16 cellular contexts compared by ENCODE assay signal in genomic region chr6:138386897-138387296, GRCh38. TPM values are rescaled to one million over a fixed set of nuclear protein-coding genes. Genes with fewer than 3 reads are reported as not detected.
DNase-seq lines count a peak whose midpoint lies in the region; ATAC-seq and TF ChIP-seq lines count a peak whose summit lies in the region.
"Had no signal": no experiment of that assay in that cellular context is flagged by ENCODE, and none has a peak within 500 bp of the region (broad histone marks: within the 10 kb centered on the region; RNA-seq: fewer than 3 reads in every experiment).

No MANE protein-coding gene starts in this region.

- POLR2A ChIA-PET in CD4-positive, alpha-beta memory T cell (lab: Charles Lee; ENCODE audit: partially characterized antibody), result no interaction called here

- H4K20me1 ChIP-seq in GM23338 (replicated peaks; ENCODE audit: insufficient read depth), result no peaks in the 10 kb centered on the region

- no peak overlapping the region for H3K4me3 Mint-ChIP-seq in GM23338
- H3K4me3 Mint-ChIP-seq in CD4-positive, alpha-beta memory T cell, result no peak overlapping the region
- H3K4me3 Mint-ChIP-seq: CD4-positive, alpha-beta T cell had no signal

- 0 out of 2 replicates have a peak overlapping the region, but pooled peaks have one; percentile 18 for H2AFZ ChIP-seq in GM23338

- H3K36me3 Mint-ChIP-seq in GM23338 (ENCODE audit: low read depth), result no peaks in the 10 kb centered on the region
- H3K36me3 Mint-ChIP-seq in CD4-positive, alpha-beta memory T cell, result no peaks in the 10 kb centered on the region

- TF ChIP-seq CTCF in GM23338 (conservative IDR thresholded peaks at IDR 0.05; ENCODE audit: low read depth in 2 of 2), result no peak

- H3K4me1 ChIP-seq in GM23338 (ENCODE audit: insufficient read depth), result peaks cover 13% of the 10 kb centered on the region
- no peaks in the 10 kb centered on the region for H3K4me1 ChIP-seq in CD4-positive, alpha-beta memory T cell (ENCODE audit: insufficient read depth, low read length)
- H3K4me1 ChIP-seq: BE2C had no signal

- no peak overlapping the region for H3K4me2 ChIP-seq in GM23338

- no peak overlapping the region for H3K4me3 ChIP-seq in GM23338
- H3K4me3 ChIP-seq in CD4-positive, alpha-beta memory T cell (ENCODE audit: low read length in 2 of 2), result no peak overlapping the region
- H3K4me3 ChIP-seq: HAP-1 had no signal

- no peaks in the 10 kb centered on the region for H3K9me2 ChIP-seq in GM23338 (ENCODE audit: insufficient read depth)

- H3K27ac Mint-ChIP-seq in GM23338, result no peak overlapping the region
- H3K27ac Mint-ChIP-seq in CD4-positive, alpha-beta memory T cell, result no peak overlapping the region
- H3K27ac Mint-ChIP-seq: CD4-positive, alpha-beta T cell had no signal

- no peaks in the 10 kb centered on the region for H3K9me3 Mint-ChIP-seq in GM23338
- H3K9me3 Mint-ChIP-seq in CD4-positive, alpha-beta memory T cell, result no peaks in the 10 kb centered on the region
- H3K9me3 Mint-ChIP-seq: CD4-positive, alpha-beta T cell had no signal

- H3K27me3 Mint-ChIP-seq in GM23338 (ENCODE audit: insufficient read depth, low read depth, poor library complexity), result peaks cover 8% of the 10 kb centered on the region
- H3K27me3 Mint-ChIP-seq in CD4-positive, alpha-beta memory T cell, result peaks cover 11 to 14% of the 10 kb centered on the region in 2 donors

- H3K4me1 Mint-ChIP-seq in GM23338, result peaks cover 29% of the 10 kb centered on the region
- H3K4me1 Mint-ChIP-seq in CD4-positive, alpha-beta memory T cell, result no peaks in the 10 kb centered on the region

- CTCF ChIA-PET in CD4-positive, alpha-beta memory T cell (lab: Charles Lee; ENCODE audit: partially characterized antibody), result no interaction called here

- H3K27me3 ChIP-seq in GM23338 (ENCODE audit: insufficient read depth), result no peaks in the 10 kb centered on the region
- H3K27me3 ChIP-seq in CD4-positive, alpha-beta memory T cell (ENCODE audit: insufficient read depth, low read length), result no peaks in the 10 kb centered on the region
- H3K27me3 ChIP-seq: BE2C had no signal

- no peak overlapping the region for H3K27ac ChIP-seq in GM23338 (ENCODE audit: low read depth)
- H3K27ac ChIP-seq in CD4-positive, alpha-beta memory T cell (ENCODE audit: low read depth, low read length), result no peak overlapping the region

- H3K79me2 ChIP-seq in GM23338 (replicated peaks; ENCODE audit: insufficient read depth), result no peaks in the 10 kb centered on the region

- H3K9me3 ChIP-seq in CD4-positive, alpha-beta memory T cell (ENCODE audit: control insufficient read depth in 1 of 2, low read length in 2 of 2), result no peaks in the 10 kb centered on the region
- H3K9me3 ChIP-seq: BE2C, HAP-1 had no signal

- DNase-seq in GM23338 (ENCODE audit: low spot score), result no peak
- peak; percentile 59 for DNase-seq in MV-4-11 (lab: John Stamatoyannopoulos, UW)
- no peak for DNase-seq in left lobe of liver (ENCODE audit: low spot score)
- no peak for DNase-seq in CD4-positive, alpha-beta memory T cell
- no peak for DNase-seq in T-helper 9 cell
- DNase-seq: ACHN; BE2C; C1 segment of cervical spinal cord; CD4-positive, alpha-beta T cell; DMS79; GDM1 had no signal

- H3K36me3 ChIP-seq in GM23338 (ENCODE audit: insufficient read depth), result no peaks in the 10 kb centered on the region
- H3K36me3 ChIP-seq in CD4-positive, alpha-beta memory T cell (ENCODE audit: insufficient read depth, low read length), result no peaks in the 10 kb centered on the region
- H3K36me3 ChIP-seq: BE2C, HAP-1 had no signal

- ATAC-seq in GM23338 (no peak), left lobe of liver (peak; percentile 57), GM18511 (IDR thresholded peaks at IDR 0.05; ENCODE audit: unreplicated experiment) (no peak), GM18861 (IDR thresholded peaks at IDR 0.05; ENCODE audit: unreplicated experiment) (no peak)

- intact Hi-C loops in CD4-positive, alpha-beta memory T cell (cut with micrococcal nuclease), result no loop called here

- H3F3A ChIP-seq in GM23338 (replicated peaks; ENCODE audit: low read depth), result no peaks in the 10 kb centered on the region

TF ChIP-seq in GM23338, 12 proteins besides CTCF, POLR2A, EP300 and RAD21:
- TF ChIP-seq EZH2 (IDR thresholded peaks at IDR 0.05; ENCODE audit: low read depth, unreplicated experiment) (no peak), REST (IDR thresholded peaks at IDR 0.05; ENCODE audit: unreplicated experiment) (no peak)

RNA-seq across cellular contexts. Expression of gene SMIM28, which starts 9.2 kb away (rescaled TPM):
- not detected in 2 replicates for total RNA-seq in GM23338 (2014; rRNA removed; shearing (Covaris generic))
- not detected in 2 replicates for polyA plus RNA-seq in GM23338 (2016; fragmentation: Nextera tagmentation; extraction: Ambion mirVana)
- total RNA-seq in left lobe of liver, result not detected
- not detected for total RNA-seq in CD4-positive, alpha-beta memory T cell
- polyA plus RNA-seq in CD4-positive, alpha-beta memory T cell, result not detected
- total RNA-seq: CD4-positive, alpha-beta T cell; Daoy; H4 had no signal

RNA-seq across cellular contexts. Expression of gene HEBP2, which starts 17.1 kb away (rescaled TPM):
- total RNA-seq in GM23338 (2014; rRNA removed; shearing (Covaris generic)), result 14.7 and 25.6 TPM in 2 replicates
- polyA plus RNA-seq in GM23338 (2016; fragmentation: Nextera tagmentation; extraction: Ambion mirVana), result 118 and 127 TPM in 2 replicates
- total RNA-seq in left lobe of liver, result 73.4 TPM
- total RNA-seq in CD4-positive, alpha-beta memory T cell, result 10 to 100 TPM; 47.2 to 52.7 TPM
- 10 to 100 TPM; 47.9 to 49.6 TPM for polyA plus RNA-seq in CD4-positive, alpha-beta memory T cell
